In genomic region chrX:65136424-65136823, GRCh38 we compare ENCODE assay signal across 24 cellular contexts.
"Had no signal": no experiment of that assay in that cellular context is flagged by ENCODE, and none has a peak within 500 bp of the region (broad histone marks: within the 10 kb centered on the region; RNA-seq: fewer than 3 reads in every experiment).

No MANE protein-coding gene starts in this region.

- ATAC-seq: activated CD8-positive, alpha-beta memory T cell treated with anti-CD3 and anti-CD28 coated beads, Interleukin-2, amount 10 ng/mL, durations not matched to agents 7 days and 5 days; body of pancreas; T-helper 17 cell; WTC11 had no signal

- H3K4me3 Mint-ChIP-seq: activated CD4-positive, alpha-beta T cell treated with anti-CD3 and anti-CD28 coated beads, Interleukin-2, amount 10 ng/mL, durations not matched to agents 24 days and 14 days; activated CD8-positive, alpha-beta memory T cell treated with anti-CD3 and anti-CD28 coated beads, Interleukin-2, amount 10 ng/mL, durations not matched to agents 7 days and 5 days; activated naive CD4-positive, alpha-beta T cell treated with anti-CD3 and anti-CD28 coated beads, Interleukin-2, amount 50 U/mL, for 24 hours; activated T-cell treated with anti-CD3 and anti-CD28 coated beads, Interleukin-2, amount 50 U/mL, for 24 hours; activated T-helper 1 cell treated with anti-CD3 and anti-CD28 coated beads, Interleukin-12 subunit alpha, Interleukin-12 subunit beta, Interleukin-2, Interleukin-4 antibody, amounts not matched to agents 30 ng/mL and 10 ng/mL and 1 ng/mL, durations not matched to agents 14 hours and 24 hours and 36 hours; WTC11 had no signal

- H3K27ac Mint-ChIP-seq: activated CD4-positive, alpha-beta T cell treated with anti-CD3 and anti-CD28 coated beads, Interleukin-2, amount 10 ng/mL, durations not matched to agents 24 days and 14 days; activated CD8-positive, alpha-beta memory T cell treated with anti-CD3 and anti-CD28 coated beads, Interleukin-2, amount 10 ng/mL, durations not matched to agents 7 days and 5 days; activated naive CD4-positive, alpha-beta T cell treated with anti-CD3 and anti-CD28 coated beads, Interleukin-2, amount 50 U/mL, for 24 hours; activated T-cell treated with anti-CD3 and anti-CD28 coated beads, Interleukin-2, amount 50 U/mL, for 24 hours; activated T-helper 1 cell treated with anti-CD3 and anti-CD28 coated beads, Interleukin-12 subunit alpha, Interleukin-12 subunit beta, Interleukin-2, Interleukin-4 antibody, amounts not matched to agents 30 ng/mL and 10 ng/mL and 1 ng/mL, durations not matched to agents 14 hours and 24 hours and 36 hours; T-helper 17 cell; WTC11 had no signal

- DNase-seq: activated CD4-positive, alpha-beta T cell treated with anti-CD3 and anti-CD28 coated beads, Interleukin-2, amount 10 ng/mL, durations not matched to agents 24 days and 14 days; activated CD4-positive, alpha-beta T cell treated with anti-CD3 and anti-CD28 coated beads, Interleukin-2, amount 50 U/mL, for 48 hours; activated CD4-positive, CD25-positive, alpha-beta regulatory T cell treated with anti-CD3 and anti-CD28 coated beads, Interleukin-2, amount 50 U/mL, for 72 hours; activated CD8-positive, alpha-beta memory T cell treated with anti-CD3 and anti-CD28 coated beads, Interleukin-2, amount 10 ng/mL, durations not matched to agents 7 days and 5 days; activated effector memory CD4-positive, alpha-beta T cell treated with Interleukin-2 at 50 U/mL for 16 hours; activated naive CD4-positive, alpha-beta T cell; activated T-cell treated with anti-CD3 and anti-CD28 coated beads, Interleukin-2, amount 50 U/mL, for 24 hours; aorta; body of pancreas; central memory CD4-positive, alpha-beta T cell; MM.1S; NCI-H146; NCI-H187 treated with DMSO at 0.1 percent for 48 hours; NCI-H2081 treated with DMSO at 0.1 percent for 48 hours; NCI-H446; NCI-H524; PC-9; SIG-M5; T-helper 17 cell; T-helper 9 cell had no signal

- H3K4me1 Mint-ChIP-seq: activated CD4-positive, alpha-beta T cell treated with anti-CD3 and anti-CD28 coated beads, Interleukin-2, amount 10 ng/mL, durations not matched to agents 24 days and 14 days; activated CD8-positive, alpha-beta memory T cell treated with anti-CD3 and anti-CD28 coated beads, Interleukin-2, amount 10 ng/mL, durations not matched to agents 7 days and 5 days; T-helper 17 cell had no signal

- H3K9me3 ChIP-seq: body of pancreas had no signal

- H2AFZ ChIP-seq: PC-9 had no signal

- H3K27me3 ChIP-seq: body of pancreas had no signal

- H3K4me1 ChIP-seq: body of pancreas had no signal

- H3K27me3 Mint-ChIP-seq: activated CD4-positive, alpha-beta T cell treated with anti-CD3 and anti-CD28 coated beads, Interleukin-2, amount 10 ng/mL, durations not matched to agents 24 days and 14 days; activated CD8-positive, alpha-beta memory T cell treated with anti-CD3 and anti-CD28 coated beads, Interleukin-2, amount 10 ng/mL, durations not matched to agents 7 days and 5 days; activated naive CD4-positive, alpha-beta T cell treated with anti-CD3 and anti-CD28 coated beads, Interleukin-2, amount 50 U/mL, for 24 hours; activated T-cell treated with anti-CD3 and anti-CD28 coated beads, Interleukin-2, amount 50 U/mL, for 24 hours; T-helper 17 cell had no signal

- H3K4me2 ChIP-seq: PC-9 had no signal

- FAIRE-seq: bronchial epithelial cell had no signal

- H3K27ac ChIP-seq: body of pancreas, PC-9 had no signal

- H3K4me3 ChIP-seq: body of pancreas, PC-9 had no signal
